Comparison of ENCODE assay signal across 13 cellular contexts in genomic region chr15:38085931-38086562, GRCh38.
DNase-seq lines count a peak whose midpoint lies in the region; ATAC-seq and TF ChIP-seq lines count a peak whose summit lies in the region.
"Had no signal": no experiment of that assay in that cellular context is flagged by ENCODE, and none has a peak within 500 bp of the region (broad histone marks: within the 10 kb centered on the region; RNA-seq: fewer than 3 reads in every experiment).

No MANE protein-coding gene starts in this region.

- no peak for TF ChIP-seq POLR2A in tibial nerve (IDR thresholded peaks at IDR 0.05)

- peaks cover 1 to 3% of the 10 kb centered on the region in 2 donors for H3K4me1 ChIP-seq in lung (ENCODE audit: control insufficient read depth in 2 of 2, insufficient read depth in 2 of 2, low read length in 2 of 2)
- no peaks in the 10 kb centered on the region for H3K4me1 ChIP-seq in endodermal cell (ENCODE audit: control insufficient read depth, insufficient read depth, low read length)
- peaks cover 0 to 30% (median 5%) of the 10 kb centered on the region in 4 donors for H3K4me1 ChIP-seq in tibial nerve
- H3K4me1 ChIP-seq: parathyroid adenoma had no signal

- H3K27ac ChIP-seq in lung (ENCODE audit: low read depth in 1 of 2, low read length in 1 of 2) (no peak overlapping the region), endodermal cell (ENCODE audit: low read depth, low read length) (no peak overlapping the region), tibial nerve (peak overlapping the region in 1 of 4 donors; percentile 17)
- H3K27ac ChIP-seq: parathyroid adenoma, RWPE1 had no signal

- no peaks in the 10 kb centered on the region for H3K9me3 ChIP-seq in lung (ENCODE audit: control insufficient read depth in 2 of 2, insufficient read depth in 1 of 2, low read length in 1 of 2)
- no peaks in the 10 kb centered on the region for H3K9me3 ChIP-seq in endodermal cell (ENCODE audit: control insufficient read depth, low read length)
- H3K9me3 ChIP-seq in tibial nerve: no peaks in the 10 kb centered on the region
- H3K9me3 ChIP-seq: gastroesophageal sphincter had no signal

- DNase-seq in EL (peak; percentile 38), NOMO-1 (lab: John Stamatoyannopoulos, UW; ENCODE audit: unreplicated experiment in 2 of 2) (peak; percentile 1 to 60), lung (ENCODE audit: low spot score) (no peak), kidney glomerular epithelial cell (lab: John Stamatoyannopoulos, UW) (no peak), endodermal cell (no peak), hypothalamus (lab: John Stamatoyannopoulos, UW) (no peak), tibial nerve (ENCODE audit: low spot score in 2 of 2) (no peak)
- DNase-seq: GF-D8 had no signal

- TF ChIP-seq CTCF in lung (IDR thresholded peaks at IDR 0.05; ENCODE audit: control extremely low read depth, extremely low read depth): no peak
- no peak for TF ChIP-seq CTCF in endodermal cell (conservative IDR thresholded peaks at IDR 0.05)
- no peak for TF ChIP-seq CTCF in tibial nerve (IDR thresholded peaks at IDR 0.05)

- H3K36me3 Mint-ChIP-seq in endodermal cell (ENCODE audit: low read depth): no peaks in the 10 kb centered on the region

- ATAC-seq in GM21576 (IDR thresholded peaks at IDR 0.05; ENCODE audit: unreplicated experiment) (peak; percentile 58), lung (ENCODE audit: insufficient read depth, low FRiP score) (peak; percentile 42)
- ATAC-seq: gastroesophageal sphincter had no signal

- H3K27me3 ChIP-seq in lung (ENCODE audit: control insufficient read depth, insufficient read depth) (no peaks in the 10 kb centered on the region), endodermal cell (ENCODE audit: control insufficient read depth, insufficient read depth, low read length, poor library complexity, severe bottlenecking) (peaks cover 5% of the 10 kb centered on the region), tibial nerve (no peaks in the 10 kb centered on the region)
- H3K27me3 ChIP-seq: gastroesophageal sphincter had no signal

- H3K27me3 Mint-ChIP-seq in endodermal cell (ENCODE audit: insufficient read depth): no peaks in the 10 kb centered on the region

- no peak for TF ChIP-seq EP300 in tibial nerve (IDR thresholded peaks at IDR 0.05)

- no peaks in the 10 kb centered on the region for H3K36me3 ChIP-seq in lung (ENCODE audit: control insufficient read depth in 2 of 2, insufficient read depth in 2 of 2, low read length in 2 of 2)
- no peaks in the 10 kb centered on the region for H3K36me3 ChIP-seq in endodermal cell (ENCODE audit: control insufficient read depth, insufficient read depth, low read length)
- no peaks in the 10 kb centered on the region for H3K36me3 ChIP-seq in tibial nerve
- H3K36me3 ChIP-seq: gastroesophageal sphincter had no signal

- H3K4me3 ChIP-seq in lung (no peak overlapping the region), endodermal cell (ENCODE audit: low read length) (no peak overlapping the region), tibial nerve (no peak overlapping the region)
- H3K4me3 ChIP-seq: gastroesophageal sphincter had no signal

- no peaks in the 10 kb centered on the region for H3K9me3 Mint-ChIP-seq in endodermal cell
- H3K9me3 Mint-ChIP-seq: stimulated activated naive CD8-positive, alpha-beta T cell treated with anti-CD3 and anti-CD28 coated beads, Interleukin-15, Interleukin-2, amounts not matched to agents 100 ng/mL and 50 ng/mL, for 24 hours had no signal

- WGBS in lung, 2 donors: 31 to 60% methylated on average over 1 of the region's 1 CpG
- 83% methylated on average over 1 of the region's 1 CpG; no CpG with 5 or more reads in 1 of the 2 experiments for WGBS in endodermal cell (ENCODE audit: insufficient coverage in 1 of 2, insufficient read length in 1 of 2), 2 experiments
- 27 to 66% methylated on average over 1 of the region's 1 CpG for WGBS in tibial nerve, 2 donors

- no peak overlapping the region for H3K4me3 Mint-ChIP-seq in endodermal cell
- H3K4me3 Mint-ChIP-seq: stimulated activated naive CD8-positive, alpha-beta T cell treated with anti-CD3 and anti-CD28 coated beads, Interleukin-15, Interleukin-2, amounts not matched to agents 100 ng/mL and 50 ng/mL, for 24 hours had no signal

- H3K27ac Mint-ChIP-seq in endodermal cell: no peak overlapping the region
- H3K27ac Mint-ChIP-seq: stimulated activated naive CD8-positive, alpha-beta T cell treated with anti-CD3 and anti-CD28 coated beads, Interleukin-15, Interleukin-2, amounts not matched to agents 100 ng/mL and 50 ng/mL, for 24 hours had no signal

- H3K9ac ChIP-seq in endodermal cell (ENCODE audit: extremely low read depth, low read length, poor library complexity, severe bottlenecking): no peak overlapping the region
- H3K9ac ChIP-seq: parathyroid adenoma had no signal

- H3K4me1 Mint-ChIP-seq in endodermal cell: peaks cover 7% of the 10 kb centered on the region

Comparison
In these comparisons a context has a peak if more than half of its experiments do, and no peak if none do; other contexts are left out.
1. DNase-seq: peak in EL (single experiment) and NOMO-1 (2 of 2); none in lung (single experiment), kidney glomerular epithelial cell (single experiment), endodermal cell (single experiment), hypothalamus (0 of 51) and tibial nerve (0 of 2).